In the genomic region with DNA sequence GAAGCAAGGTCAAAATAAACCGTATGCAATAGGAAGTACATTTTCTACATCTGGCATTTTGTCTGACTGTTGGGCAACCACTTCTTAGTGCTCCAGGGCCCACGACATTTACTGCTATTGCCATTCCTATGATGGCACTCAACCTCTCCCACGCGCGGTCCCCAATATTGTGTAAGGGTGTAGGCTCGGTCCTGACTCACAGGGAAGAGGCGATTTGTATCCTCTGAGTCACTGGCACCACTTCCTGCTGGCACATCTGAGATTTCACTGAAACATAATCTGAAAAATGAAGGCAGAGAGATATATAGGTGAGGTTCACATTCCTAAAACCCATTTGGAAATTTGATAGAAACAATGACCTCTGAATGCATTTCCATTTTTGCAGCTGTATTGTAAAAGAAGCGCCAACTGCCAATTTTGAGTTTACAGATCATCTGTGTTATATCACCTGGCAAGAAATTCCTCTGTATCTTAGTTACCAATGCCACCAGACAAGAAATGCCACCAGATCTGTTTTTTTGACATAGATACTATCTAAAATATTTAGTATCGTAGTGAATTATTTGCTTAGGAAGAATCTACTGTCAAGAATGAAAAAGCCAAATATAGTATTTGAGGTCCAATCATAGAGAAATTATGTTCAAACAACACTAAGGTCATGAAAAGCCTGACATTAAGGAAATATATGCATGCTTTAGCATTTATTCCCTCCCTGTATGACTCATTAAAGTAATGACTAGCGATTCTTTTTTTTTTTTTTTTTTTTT, we compare ENCODE assay signal across 10 cellular contexts. TPM values are rescaled to one million over a fixed set of nuclear protein-coding genes. Genes with fewer than 3 reads are reported as not detected.
DNase-seq lines count a peak whose midpoint lies in the region; TF ChIP-seq lines count a peak whose summit lies in the region.
"Had no signal": no experiment of that assay in that cellular context is flagged by ENCODE, and none has a peak within 500 bp of the region (broad histone marks: within the 10 kb centered on the region; RNA-seq: fewer than 3 reads in every experiment).

No MANE protein-coding gene starts in this region.

- POLR2A ChIA-PET in SK-N-SH (lab: Yijun Ruan, JAX), result no interaction called here

- H3K27ac ChIP-seq in SK-N-SH (ENCODE audit: low read depth in 2 of 2, low read length in 1 of 2), result no peak overlapping the region
- no peak overlapping the region for H3K27ac ChIP-seq in effector memory CD4-positive, alpha-beta T cell (ENCODE audit: insufficient read depth, low read length, poor library complexity, severe bottlenecking)

- H3K4me3 ChIP-seq in SK-N-SH (ENCODE audit: low read depth in 2 of 2, low read length in 1 of 2), result no peak overlapping the region
- no peak overlapping the region for H3K4me3 ChIP-seq in foreskin fibroblast (ENCODE audit: low read depth in 1 of 2, low read length in 2 of 2)
- H3K4me3 ChIP-seq in effector memory CD4-positive, alpha-beta T cell (ENCODE audit: insufficient read depth, low read depth, low read length, poor library complexity, severe bottlenecking), result no peak overlapping the region
- H3K4me3 ChIP-seq: hepatocyte had no signal

- CTCF ChIA-PET in SK-N-SH (lab: Yijun Ruan, JAX), result no interaction called here

- no peak overlapping the region for H3K9ac ChIP-seq in SK-N-SH

- TF ChIP-seq EP300 in SK-N-SH (IDR thresholded peaks at IDR 0.05; ENCODE audit: borderline replicate concordance in 1 of 2, low read depth in 1 of 2, low read length in 1 of 2), result peak in 1 of 2 experiments; percentile 21; a peak in 1 of 4 replicates

- no peaks in the 10 kb centered on the region for H3K9me2 ChIP-seq in SK-N-SH

- no peaks in the 10 kb centered on the region for H4K20me1 ChIP-seq in SK-N-SH (ENCODE audit: insufficient read depth)

- peaks cover 13% of the 10 kb centered on the region; the same call in 1 of the 2 replicates for H3K27me3 ChIP-seq in SK-N-SH (ENCODE audit: insufficient read depth)
- H3K27me3 ChIP-seq in effector memory CD4-positive, alpha-beta T cell (replicated peaks; ENCODE audit: control insufficient read depth, insufficient read depth, low read length, poor library complexity, severe bottlenecking), result no peaks in the 10 kb centered on the region
- H3K27me3 ChIP-seq: hepatocyte had no signal

- no peaks in the 10 kb centered on the region for H3K36me3 ChIP-seq in SK-N-SH (replicated peaks in 1 of 2; ENCODE audit: control insufficient read depth in 1 of 2, insufficient read depth in 2 of 2, low read length in 1 of 2)
- H3K36me3 ChIP-seq in effector memory CD4-positive, alpha-beta T cell (ENCODE audit: control insufficient read depth, insufficient read depth, low read length), result no peaks in the 10 kb centered on the region

- no peaks in the 10 kb centered on the region for H3K4me1 ChIP-seq in SK-N-SH (ENCODE audit: control insufficient read depth in 1 of 2, insufficient read depth in 2 of 2, low read depth in 1 of 2, low read length in 1 of 2)
- no peaks in the 10 kb centered on the region for H3K4me1 ChIP-seq in effector memory CD4-positive, alpha-beta T cell (ENCODE audit: control insufficient read depth, insufficient read depth, low read length, poor library complexity, severe bottlenecking)

- DNase-seq in 8988T (peak; percentile 19), EL (peak; percentile 97), SK-N-SH (no peak), foreskin fibroblast (peak; percentile 96), T-helper 9 cell (no peak), NCI-H128 (lab: John Stamatoyannopoulos, UW; ENCODE audit: unreplicated experiment) (no peak), head of caudate nucleus (no peak)
- no peak for DNase-seq in effector memory CD4-positive, alpha-beta T cell
- DNase-seq: NCI-H446 treated with DMSO at 0.1 percent for 48 hours had no signal

- H2AFZ ChIP-seq in SK-N-SH (ENCODE audit: low read depth), result no peak overlapping the region
- H2AFZ ChIP-seq: hepatocyte had no signal

- 25% methylated on average over 10 of the region's 10 CpGs for WGBS in SK-N-SH (ENCODE audit: low lambda C conversion rate)

- no peak for TF ChIP-seq CTCF in SK-N-SH (IDR thresholded peaks at IDR 0.05)
- TF ChIP-seq CTCF in foreskin fibroblast (IDR thresholded peaks at IDR 0.05; ENCODE audit: low read depth, low read length), result no peak

- H3K4me2 ChIP-seq in SK-N-SH, result no peak overlapping the region
- H3K4me2 ChIP-seq: hepatocyte had no signal

- intact Hi-C loops in head of caudate nucleus (cut with DNase I), result loop anchor here (10.0 kb wide), 1 partner anchor 160 kb away; no protein-coding TSS in a partner anchor

- no peaks in the 10 kb centered on the region for H3K9me3 ChIP-seq in SK-N-SH
- no peaks in the 10 kb centered on the region for H3K9me3 ChIP-seq in effector memory CD4-positive, alpha-beta T cell (ENCODE audit: control insufficient read depth, low read length)

- H3F3A ChIP-seq in SK-N-SH (replicated peaks; ENCODE audit: insufficient read depth), result no peaks in the 10 kb centered on the region

- no peak for TF ChIP-seq RAD21 in SK-N-SH (IDR thresholded peaks at IDR 0.05; ENCODE audit: low read length)

- no peaks in the 10 kb centered on the region for H3K79me2 ChIP-seq in SK-N-SH (ENCODE audit: insufficient read depth)

TF ChIP-seq in SK-N-SH, 30 proteins besides CTCF, POLR2A, EP300 and RAD21:
- TF ChIP-seq FOSL2 (IDR thresholded peaks at IDR 0.05; ENCODE audit: borderline replicate concordance, low read depth) (peak; percentile 33; the same call in 1 of the 2 replicates), JUND (IDR thresholded peaks at IDR 0.05) (peak; percentile 28; the same call in 1 of the 2 replicates), GATA2 (CRISPR knock-in tag; IDR thresholded peaks at IDR 0.05) (no peak)

RNA-seq across cellular contexts. Expression of a gene that starts 9.8 kb away (rescaled TPM):
- not detected in 2 replicates for polyA plus RNA-seq in SK-N-SH (2012; rRNA removed)
- not detected in 2 replicates for polyA plus RNA-seq in SK-N-SH (2012; cell fraction: cytosol; rRNA removed)
- not detected in 2 replicates for polyA plus RNA-seq in SK-N-SH (2012; cell fraction: nucleus; rRNA removed)

Comparison
In these comparisons a context has a peak if more than half of its experiments do, and no peak if none do; other contexts are left out.
1. DNase-seq: peak in 8988T (single experiment), EL (single experiment) and foreskin fibroblast (2 of 2); none in SK-N-SH (single experiment), T-helper 9 cell (single experiment), NCI-H128 (single experiment), effector memory CD4-positive, alpha-beta T cell (0 of 3) and head of caudate nucleus (0 of 42).